ENCODE assay signal across 9 cellular contexts in the genomic region with DNA sequence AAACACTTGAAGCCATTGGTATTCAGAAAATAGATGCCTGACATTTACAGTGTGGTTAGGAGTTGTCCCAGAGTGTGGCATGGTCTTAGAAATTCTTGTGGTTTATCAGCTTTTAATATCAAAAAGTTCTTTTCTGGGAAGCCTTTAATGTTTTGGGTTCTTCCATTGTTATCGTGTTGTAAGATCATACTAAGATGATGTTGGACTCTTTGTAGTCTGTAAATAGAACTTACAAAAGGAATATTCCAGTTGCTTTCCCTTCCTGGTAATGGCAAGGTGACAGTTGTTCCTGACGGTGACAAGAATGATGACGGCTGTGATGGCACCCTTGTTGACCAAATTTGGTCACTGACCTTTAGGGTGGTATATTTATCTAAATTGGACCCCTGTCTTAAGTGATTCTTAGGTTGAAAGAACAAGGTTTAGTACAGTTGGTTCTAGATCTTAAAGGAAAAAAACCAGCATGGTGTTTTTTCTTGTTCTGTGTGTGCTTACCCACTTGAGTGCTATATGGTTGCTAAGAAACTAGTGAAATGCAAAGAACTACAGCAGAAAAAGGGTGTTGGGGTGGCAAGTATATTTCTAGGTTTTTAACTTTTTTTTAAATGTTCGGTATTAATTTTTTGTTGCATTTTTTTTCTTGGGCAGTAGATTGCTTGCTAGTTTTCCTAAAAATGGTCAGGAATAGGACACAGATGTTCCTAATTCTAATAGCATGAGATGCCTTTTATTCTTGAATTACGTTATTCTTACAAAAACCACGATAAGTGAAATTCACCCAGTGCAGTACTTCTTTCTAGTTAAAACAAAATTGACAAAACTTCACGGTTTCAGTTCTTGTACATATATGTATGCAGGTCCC. TPM values are rescaled to one million over a fixed set of nuclear protein-coding genes. Genes with fewer than 3 reads are reported as not detected.
A peak's percentile ranks its signal among the peaks of the same experiment; 100 is the strongest.
DNase-seq lines count a peak whose midpoint lies in the region; ATAC-seq and TF ChIP-seq lines count a peak whose summit lies in the region.
"Had no signal": no experiment of that assay in that cellular context is flagged by ENCODE, and none has a peak within 500 bp of the region (broad histone marks: within the 10 kb centered on the region; RNA-seq: fewer than 3 reads in every experiment).

No MANE protein-coding gene starts in this region.

- peaks cover 0 to 6% (median 0%) of the 10 kb centered on the region in 5 donors for H3K27me3 Mint-ChIP-seq in naive thymus-derived CD4-positive, alpha-beta T cell

- peaks cover 58 to 67% (median 66%) of the 10 kb centered on the region in 11 experiments for H4K20me1 ChIP-seq in BLaER1 treated with 17β-estradiol and CSF1 and Interleukin-3, amounts not matched to agents 10 nM and 100 nM
- H4K20me1 ChIP-seq in Loucy (ENCODE audit: insufficient read depth, low read length, poor library complexity, severe bottlenecking) (peaks cover 62% of the 10 kb centered on the region), mammary epithelial cell (ENCODE audit: insufficient read depth, low read length) (peaks cover 4% of the 10 kb centered on the region)

- H3K27ac Mint-ChIP-seq in naive thymus-derived CD4-positive, alpha-beta T cell: peak overlapping the region; percentile 57 to 90 (median 88)

- no TSS peak for BruUV-seq in mammary epithelial cell (replicated peaks; lab: Mats Ljungman, UMichigan)

- peak overlapping the region; percentile 94 to 100 (median 98) for H3K9ac ChIP-seq in BLaER1 treated with 17β-estradiol and CSF1 and Interleukin-3, amounts not matched to agents 10 nM and 100 nM
- H3K9ac ChIP-seq in Loucy (ENCODE audit: low read depth, low read length, poor library complexity, severe bottlenecking) (peak overlapping the region; percentile 91), mammary epithelial cell (ENCODE audit: insufficient read depth, low read length) (peak overlapping the region; percentile 94)

- 0 out of 2 replicates have a peak, but pooled peaks cover 2% of the 10 kb centered on the region for H3F3A ChIP-seq in Loucy (ENCODE audit: low read depth)

- intact Hi-C loops in mammary epithelial cell (cut with micrococcal nuclease): loop anchor here (5.0 kb wide), 2 partner anchors 49 to 161 kb away; a partner anchor contains a TSS
- intact Hi-C loops in naive thymus-derived CD4-positive, alpha-beta T cell (cut with micrococcal nuclease): loop anchor here (1.0 to 10.0 kb wide), 6 partner anchors 235 to 711 kb away; a partner anchor contains a TSS

- no peaks in the 10 kb centered on the region for H3K9me3 Mint-ChIP-seq in naive thymus-derived CD4-positive, alpha-beta T cell

- POLR2A ChIA-PET in naive thymus-derived CD4-positive, alpha-beta T cell (lab: Charles Lee): interaction anchor here (1.2 to 2.5 kb wide), 2 partner anchors 10 to 167 kb away, joined by 3 to 6 read pairs; a partner anchor contains a TSS

- in situ Hi-C loops in mammary epithelial cell (cut with MboI; ENCODE audit: low sequenced_read_pairs in 2 of 2): no loop called here

- peaks cover 39 to 65% (median 55%) of the 10 kb centered on the region in 10 experiments for H3K4me1 ChIP-seq in BLaER1 treated with 17β-estradiol and CSF1 and Interleukin-3, amounts not matched to agents 10 nM and 100 nM
- H3K4me1 ChIP-seq in Loucy (ENCODE audit: insufficient read depth, low read length, poor library complexity, severe bottlenecking) (peaks cover 51% of the 10 kb centered on the region), mammary epithelial cell (ENCODE audit: insufficient read depth, low read length) (peaks cover 49% of the 10 kb centered on the region)
- H3K4me1 ChIP-seq in naive thymus-derived CD4-positive, alpha-beta T cell (ENCODE audit: control insufficient read depth in 2 of 2, insufficient read depth in 2 of 2, low read length in 2 of 2): peaks cover 12 to 27% of the 10 kb centered on the region in 2 donors

- WGBS in mammary epithelial cell (ENCODE audit: low coverage, missing lambda C conversion rate): 20% methylated on average over 7 of the region's 7 CpGs

- dilution Hi-C loops in mammary epithelial cell (cut with HindIII; ENCODE audit: low sequenced_read_pairs): loop anchor here (10.0 kb wide), 2 partner anchors 102 to 228 kb away; no protein-coding TSS in a partner anchor

- H3K4me3 Mint-ChIP-seq in naive thymus-derived CD4-positive, alpha-beta T cell: peak overlapping the region; percentile 86 to 95 (median 93)

- H3K9me2 ChIP-seq in Loucy (replicated peaks; ENCODE audit: low read depth, low read length): no peaks in the 10 kb centered on the region

- peak overlapping the region; percentile 81 to 97 (median 90) for H3K4me2 ChIP-seq in BLaER1 treated with 17β-estradiol and CSF1 and Interleukin-3, amounts not matched to agents 10 nM and 100 nM
- H3K4me2 ChIP-seq in Loucy (ENCODE audit: low read depth, low read length, poor library complexity, severe bottlenecking) (peak overlapping the region; percentile 95), mammary epithelial cell (ENCODE audit: insufficient read depth, low read depth, low read length) (peak overlapping the region; percentile 97)

- H3K36me3 Mint-ChIP-seq in naive thymus-derived CD4-positive, alpha-beta T cell: peaks cover 0 to 35% (median 6%) of the 10 kb centered on the region in 5 donors

- H3K4me3 ChIP-seq in BLaER1 treated with 17β-estradiol and CSF1 and Interleukin-3, amounts not matched to agents 10 nM and 100 nM: peak overlapping the region; percentile 77 to 99 (median 91)
- H3K4me3 ChIP-seq in Loucy (ENCODE audit: low read length, poor library complexity, severe bottlenecking): peak overlapping the region; percentile 89
- peak overlapping the region; percentile 87 to 91 (median 91) for H3K4me3 ChIP-seq in mammary epithelial cell (replicated peaks in 1 of 3; ENCODE audit: insufficient read depth in 1 of 3, low read depth in 2 of 3, low read length in 3 of 3)
- peak overlapping the region; percentile 76 for H3K4me3 ChIP-seq in naive thymus-derived CD4-positive, alpha-beta T cell (ENCODE audit: low read length)

- DNase-seq in mammary epithelial cell (no peak), NCI-H510A treated with DMSO at 0.1 percent for 48 hours (lab: John Stamatoyannopoulos, UW) (no peak), COR-L47 (lab: John Stamatoyannopoulos, UW) (no peak), AG20443 (ENCODE audit: low spot score) (no peak)
- peak in 4 of 9 donors; percentile 3 to 30 (median 12) for DNase-seq in naive thymus-derived CD4-positive, alpha-beta T cell
- DNase-seq: GOT3 had no signal

- no peak for TF ChIP-seq CTCF in Loucy (conservative IDR thresholded peaks at IDR 0.05; ENCODE audit: low read length)
- no peak for TF ChIP-seq CTCF in mammary epithelial cell (conservative IDR thresholded peaks at IDR 0.05 in 1 of 2, IDR thresholded peaks at IDR 0.05 in 1 of 2; ENCODE audit: extremely low read depth in 1 of 2, insufficient read depth in 1 of 2, low read depth in 1 of 2, low read length in 2 of 2)

- H2AFZ ChIP-seq in Loucy (ENCODE audit: low read length) (no peak overlapping the region), mammary epithelial cell (ENCODE audit: low read depth, low read length) (no peak overlapping the region)

- peaks cover 53 to 58% (median 57%) of the 10 kb centered on the region in 11 experiments for H3K36me3 ChIP-seq in BLaER1 treated with 17β-estradiol and CSF1 and Interleukin-3, amounts not matched to agents 10 nM and 100 nM
- peaks cover 8% of the 10 kb centered on the region; the same call in 1 of the 2 replicates for H3K36me3 ChIP-seq in Loucy (ENCODE audit: insufficient read depth, low read length)
- H3K36me3 ChIP-seq in mammary epithelial cell (ENCODE audit: insufficient read depth, low read length): peaks cover 8% of the 10 kb centered on the region
- H3K36me3 ChIP-seq in naive thymus-derived CD4-positive, alpha-beta T cell (ENCODE audit: control insufficient read depth in 2 of 3, insufficient read depth in 3 of 3, low read length in 3 of 3): peaks cover 0 to 15% (median 0%) of the 10 kb centered on the region in 3 experiments

- H3K79me2 ChIP-seq in Loucy (ENCODE audit: insufficient read depth, low read length) (peaks cover 67% of the 10 kb centered on the region), mammary epithelial cell (ENCODE audit: insufficient read depth, low read length) (peaks cover 70% of the 10 kb centered on the region)

- ATAC-seq in naive thymus-derived CD4-positive, alpha-beta T cell: no peak
- no peak for ATAC-seq in GM19035 (IDR thresholded peaks at IDR 0.05; ENCODE audit: unreplicated experiment)

- no peaks in the 10 kb centered on the region for H3K9me3 ChIP-seq in BLaER1 treated with 17β-estradiol and CSF1 and Interleukin-3, amounts not matched to agents 10 nM and 100 nM (replicated peaks in 1 of 11)
- H3K9me3 ChIP-seq in Loucy (ENCODE audit: insufficient read depth, low read depth, low read length) (no peaks in the 10 kb centered on the region), mammary epithelial cell (replicated peaks; ENCODE audit: insufficient read depth, low read length) (no peaks in the 10 kb centered on the region)
- H3K9me3 ChIP-seq in naive thymus-derived CD4-positive, alpha-beta T cell (ENCODE audit: control insufficient read depth in 2 of 3, low read length in 3 of 3): no peaks in the 10 kb centered on the region

- H3K27me3 ChIP-seq in BLaER1 treated with 17β-estradiol and CSF1 and Interleukin-3, amounts not matched to agents 10 nM and 100 nM: no peaks in the 10 kb centered on the region
- H3K27me3 ChIP-seq in Loucy (ENCODE audit: insufficient read depth, low read length, poor library complexity, severe bottlenecking) (no peaks in the 10 kb centered on the region), mammary epithelial cell (ENCODE audit: insufficient read depth, low read length) (no peaks in the 10 kb centered on the region)
- H3K27me3 ChIP-seq in naive thymus-derived CD4-positive, alpha-beta T cell (ENCODE audit: control insufficient read depth in 2 of 2, insufficient read depth in 2 of 2, low read length in 2 of 2): no peaks in the 10 kb centered on the region

- CTCF ChIA-PET in mammary epithelial cell (lab: Charles Lee; ENCODE audit: low non-redundant PET): no interaction called here
- CTCF ChIA-PET in naive thymus-derived CD4-positive, alpha-beta T cell (lab: Charles Lee): interaction anchor here (0.6 to 0.7 kb wide), 2 partner anchors 39 to 148 kb away, joined by 3 read pairs; no protein-coding TSS in a partner anchor

- peaks cover 41 to 62% (median 60%) of the 10 kb centered on the region in 7 donors for H3K4me1 Mint-ChIP-seq in naive thymus-derived CD4-positive, alpha-beta T cell

- H3K27ac ChIP-seq in BLaER1 treated with 17β-estradiol and CSF1 and Interleukin-3, amounts not matched to agents 10 nM and 100 nM: peak overlapping the region in 9 of 11 experiments; percentile 9 to 99 (median 97); a peak in 19 of 22 replicates
- H3K27ac ChIP-seq in mammary epithelial cell (ENCODE audit: insufficient read depth, low read depth, low read length): peak overlapping the region; percentile 84
- H3K27ac ChIP-seq in naive thymus-derived CD4-positive, alpha-beta T cell (ENCODE audit: low read depth, low read length): peak overlapping the region; percentile 92

RNA-seq across cellular contexts. Expression of a gene that starts 2.1 kb away (rescaled TPM):
- 100 to 1,000 TPM; 311 to 337 TPM for total RNA-seq in mammary epithelial cell
- 156 TPM for polyA plus RNA-seq in mammary epithelial cell
- 444 TPM for polyA minus RNA-seq in mammary epithelial cell
- 100 to 1,000 TPM in 2 of 5 experiments, 10 to 100 TPM in 3; 81.4 to 160 (median 83.9) TPM for total RNA-seq in naive thymus-derived CD4-positive, alpha-beta T cell
- polyA plus RNA-seq in naive thymus-derived CD4-positive, alpha-beta T cell: 1 to 10 TPM; 2.1 to 2.5 TPM
